In genomic region chr7:129225206-129225930, GRCh38 we compare ENCODE assay signal across 1 cellular context.
TF ChIP-seq lines count a peak whose summit lies in the region.

No MANE protein-coding gene starts in this region.

TF ChIP-seq in K562, 482 proteins besides CTCF, POLR2A, EP300 and RAD21 (continued from another document and continues in another):
- TF ChIP-seq, protein P1, sequence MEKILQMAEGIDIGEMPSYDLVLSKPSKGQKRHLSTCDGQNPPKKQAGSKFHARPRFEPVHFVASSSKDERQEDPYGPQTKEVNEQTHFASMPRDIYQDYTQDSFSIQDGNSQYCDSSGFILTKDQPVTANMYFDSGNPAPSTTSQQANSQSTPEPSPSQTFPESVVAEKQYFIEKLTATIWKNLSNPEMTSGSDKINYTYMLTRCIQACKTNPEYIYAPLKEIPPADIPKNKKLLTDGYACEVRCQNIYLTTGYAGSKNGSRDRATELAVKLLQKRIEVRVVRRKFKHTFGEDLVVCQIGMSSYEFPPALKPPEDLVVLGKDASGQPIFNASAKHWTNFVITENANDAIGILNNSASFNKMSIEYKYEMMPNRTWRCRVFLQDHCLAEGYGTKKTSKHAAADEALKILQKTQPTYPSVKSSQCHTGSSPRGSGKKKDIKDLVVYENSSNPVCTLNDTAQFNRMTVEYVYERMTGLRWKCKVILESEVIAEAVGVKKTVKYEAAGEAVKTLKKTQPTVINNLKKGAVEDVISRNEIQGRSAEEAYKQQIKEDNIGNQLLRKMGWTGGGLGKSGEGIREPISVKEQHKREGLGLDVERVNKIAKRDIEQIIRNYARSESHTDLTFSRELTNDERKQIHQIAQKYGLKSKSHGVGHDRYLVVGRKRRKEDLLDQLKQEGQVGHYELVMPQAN (IDR thresholded peaks at IDR 0.05; ENCODE audit: borderline replicate concordance): no peak
- TF ChIP-seq KHSRP (IDR thresholded peaks at IDR 0.05) (no peak), ZNF707 (CRISPR knock-in tag; conservative IDR thresholded peaks at IDR 0.05) (no peak), RAD51 (IDR thresholded peaks at IDR 0.05; ENCODE audit: borderline replicate concordance, low read depth) (no peak), BMI1 (IDR thresholded peaks at IDR 0.05; ENCODE audit: low read length) (no peak), NR1H2 (CRISPR knock-in tag; IDR thresholded peaks at IDR 0.05) (no peak), ZBTB26 (CRISPR knock-in tag; IDR thresholded peaks at IDR 0.05) (no peak), ZMIZ1 (IDR thresholded peaks at IDR 0.05; ENCODE audit: low read depth in 2 of 2, low read length in 2 of 2) (no peak), JUNB (CRISPR knock-in tag; conservative IDR thresholded peaks at IDR 0.05) (no peak), NCOA2 (IDR thresholded peaks at IDR 0.05; ENCODE audit: partially characterized antibody in 2 of 2) (no peak), FOXJ2 (tag; IDR thresholded peaks at IDR 0.05) (no peak), PHB (CRISPR knock-in tag; IDR thresholded peaks at IDR 0.05) (no peak), L3MBTL2 (IDR thresholded peaks at IDR 0.05) (peak; percentile 65), MXD1 (CRISPR knock-in tag; IDR thresholded peaks at IDR 0.05; ENCODE audit: borderline replicate concordance, poor library complexity, severe bottlenecking) (no peak), ZNF280A (IDR thresholded peaks at IDR 0.05; ENCODE audit: low read depth, partially characterized antibody) (no peak), SETDB1 (IDR thresholded peaks at IDR 0.05; ENCODE audit: low read length) (no peak), SRF (CRISPR knock-in tag; IDR thresholded peaks at IDR 0.05) (peak; percentile 12 to 25; a peak in 1 of 4 replicates), HDGF (IDR thresholded peaks at IDR 0.05) (no peak), KLF6 (CRISPR knock-in tag; IDR thresholded peaks at IDR 0.05; ENCODE audit: borderline replicate concordance) (no peak), NR2C2 (CRISPR knock-in tag; IDR thresholded peaks at IDR 0.05) (no peak), NR2C2 (tag; IDR thresholded peaks at IDR 0.05) (no peak), ID3 (CRISPR knock-in tag; IDR thresholded peaks at IDR 0.05) (no peak), ID3 (tag; IDR thresholded peaks at IDR 0.05) (0 out of 2 replicates have a peak, but pooled peaks have one; percentile 59), GTF2E2 (tag; IDR thresholded peaks at IDR 0.05) (no peak), NRF1 (conservative IDR thresholded peaks at IDR 0.05 in 1 of 2, IDR thresholded peaks at IDR 0.05 in 1 of 2) (peak in 1 of 2 experiments; percentile 21; a peak in 2 of 4 replicates), MAFK (IDR thresholded peaks at IDR 0.05; ENCODE audit: low read length) (no peak), MBD2 (IDR thresholded peaks at IDR 0.05; ENCODE audit: borderline replicate concordance, low read depth) (no peak), ZNF311 (CRISPR knock-in tag; IDR thresholded peaks at IDR 0.05) (no peak), MXI1 (IDR thresholded peaks at IDR 0.05; ENCODE audit: low read depth, low read length) (no peak; the same call in 1 of the 2 replicates), TAF1 (IDR thresholded peaks at IDR 0.05; ENCODE audit: control insufficient read depth, extremely low read depth, insufficient read depth, low read length, severe bottlenecking) (no peak), SMARCE1 (IDR thresholded peaks at IDR 0.05) (peak; percentile 9; the same call in 1 of the 2 replicates), POLR2AphosphoS2 (IDR thresholded peaks at IDR 0.05; ENCODE audit: low read length) (no peak), GTF3C2 (IDR thresholded peaks at IDR 0.05; ENCODE audit: borderline replicate concordance, extremely low read depth, insufficient read length) (peak; percentile 6), ZBTB33 (CRISPR knock-in tag; IDR thresholded peaks at IDR 0.05) (no peak), SMARCC2 (IDR thresholded peaks at IDR 0.05; ENCODE audit: low read depth) (no peak)
- TF ChIP-seq, protein P2, sequence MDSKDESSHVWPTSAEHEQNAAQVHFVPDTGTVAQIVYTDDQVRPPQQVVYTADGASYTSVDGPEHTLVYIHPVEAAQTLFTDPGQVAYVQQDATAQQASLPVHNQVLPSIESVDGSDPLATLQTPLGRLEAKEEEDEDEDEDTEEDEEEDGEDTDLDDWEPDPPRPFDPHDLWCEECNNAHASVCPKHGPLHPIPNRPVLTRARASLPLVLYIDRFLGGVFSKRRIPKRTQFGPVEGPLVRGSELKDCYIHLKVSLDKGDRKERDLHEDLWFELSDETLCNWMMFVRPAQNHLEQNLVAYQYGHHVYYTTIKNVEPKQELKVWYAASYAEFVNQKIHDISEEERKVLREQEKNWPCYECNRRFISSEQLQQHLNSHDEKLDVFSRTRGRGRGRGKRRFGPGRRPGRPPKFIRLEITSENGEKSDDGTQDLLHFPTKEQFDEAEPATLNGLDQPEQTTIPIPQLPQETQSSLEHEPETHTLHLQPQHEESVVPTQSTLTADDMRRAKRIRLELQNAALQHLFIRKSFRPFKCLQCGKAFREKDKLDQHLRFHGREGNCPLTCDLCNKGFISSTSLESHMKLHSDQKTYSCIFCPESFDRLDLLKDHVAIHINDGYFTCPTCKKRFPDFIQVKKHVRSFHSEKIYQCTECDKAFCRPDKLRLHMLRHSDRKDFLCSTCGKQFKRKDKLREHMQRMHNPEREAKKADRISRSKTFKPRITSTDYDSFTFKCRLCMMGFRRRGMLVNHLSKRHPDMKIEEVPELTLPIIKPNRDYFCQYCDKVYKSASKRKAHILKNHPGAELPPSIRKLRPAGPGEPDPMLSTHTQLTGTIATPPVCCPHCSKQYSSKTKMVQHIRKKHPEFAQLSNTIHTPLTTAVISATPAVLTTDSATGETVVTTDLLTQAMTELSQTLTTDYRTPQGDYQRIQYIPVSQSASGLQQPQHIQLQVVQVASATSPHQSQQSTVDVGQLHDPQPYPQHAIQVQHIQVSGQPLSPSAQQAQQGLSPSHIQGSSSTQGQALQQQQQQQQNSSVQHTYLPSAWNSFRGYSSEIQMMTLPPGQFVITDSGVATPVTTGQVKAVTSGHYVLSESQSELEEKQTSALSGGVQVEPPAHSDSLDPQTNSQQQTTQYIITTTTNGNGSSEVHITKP (IDR thresholded peaks at IDR 0.05; ENCODE audit: partially characterized antibody): peak; percentile 91
- TF ChIP-seq, protein P3, sequence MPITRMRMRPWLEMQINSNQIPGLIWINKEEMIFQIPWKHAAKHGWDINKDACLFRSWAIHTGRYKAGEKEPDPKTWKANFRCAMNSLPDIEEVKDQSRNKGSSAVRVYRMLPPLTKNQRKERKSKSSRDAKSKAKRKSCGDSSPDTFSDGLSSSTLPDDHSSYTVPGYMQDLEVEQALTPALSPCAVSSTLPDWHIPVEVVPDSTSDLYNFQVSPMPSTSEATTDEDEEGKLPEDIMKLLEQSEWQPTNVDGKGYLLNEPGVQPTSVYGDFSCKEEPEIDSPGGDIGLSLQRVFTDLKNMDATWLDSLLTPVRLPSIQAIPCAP (CRISPR knock-in tag; IDR thresholded peaks at IDR 0.05; ENCODE audit: borderline replicate concordance): no peak; the same call in 1 of the 2 replicates
- TF ChIP-seq, protein P4, sequence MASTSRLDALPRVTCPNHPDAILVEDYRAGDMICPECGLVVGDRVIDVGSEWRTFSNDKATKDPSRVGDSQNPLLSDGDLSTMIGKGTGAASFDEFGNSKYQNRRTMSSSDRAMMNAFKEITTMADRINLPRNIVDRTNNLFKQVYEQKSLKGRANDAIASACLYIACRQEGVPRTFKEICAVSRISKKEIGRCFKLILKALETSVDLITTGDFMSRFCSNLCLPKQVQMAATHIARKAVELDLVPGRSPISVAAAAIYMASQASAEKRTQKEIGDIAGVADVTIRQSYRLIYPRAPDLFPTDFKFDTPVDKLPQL (IDR thresholded peaks at IDR 0.05; ENCODE audit: extremely low read depth, insufficient read length): no peak
